1 cellular context compared by ENCODE assay signal in genomic region chr14:20609215-20610001, GRCh38.
A peak's percentile ranks its signal among the peaks of the same experiment; 100 is the strongest.
TF ChIP-seq lines count a peak whose summit lies in the region.

No MANE protein-coding gene starts in this region.

TF ChIP-seq in IMR-90, 13 proteins besides CTCF, POLR2A, EP300 and RAD21 (continued from another document):
- peak; percentile 51; the same call in 1 of the 2 replicates for TF ChIP-seq CHD1 (IDR thresholded peaks at IDR 0.05; ENCODE audit: low read depth, low read length)
- TF ChIP-seq RFX5 (IDR thresholded peaks at IDR 0.05; ENCODE audit: low read depth, low read length) = no peak
- no peak for TF ChIP-seq NFE2L2 (IDR thresholded peaks at IDR 0.05; ENCODE audit: low read depth, low read length)
- peak; percentile 91 for TF ChIP-seq FOS (IDR thresholded peaks at IDR 0.05; ENCODE audit: low read depth, low read length)
